In genomic region chr20:50790651-50791277, GRCh38 we compare ENCODE assay signal across 2 cellular contexts.
TF ChIP-seq lines count a peak whose summit lies in the region.

No MANE protein-coding gene starts in this region.

TF ChIP-seq in GM12891, 5 proteins besides CTCF, POLR2A, EP300 and RAD21:
- peak; percentile 63; the same call in 1 of the 2 replicates for TF ChIP-seq POLR2AphosphoS5 (IDR thresholded peaks at IDR 0.05; ENCODE audit: low read depth, low read length)
- TF ChIP-seq POU2F2 (IDR thresholded peaks at IDR 0.05; ENCODE audit: low read depth, low read length) = no peak
- TF ChIP-seq SPI1 (IDR thresholded peaks at IDR 0.05; ENCODE audit: low read depth, low read length) = no peak
- TF ChIP-seq PAX5 (IDR thresholded peaks at IDR 0.05; ENCODE audit: insufficient read depth, low read length, severe bottlenecking) = no peak

TF ChIP-seq in GM12878, 131 proteins besides CTCF, POLR2A, EP300 and RAD21 (continues in another document):
- no peak for TF ChIP-seq CREM (IDR thresholded peaks at IDR 0.05; ENCODE audit: low read depth)
- no peak for TF ChIP-seq RFX5 (IDR thresholded peaks at IDR 0.05; ENCODE audit: low read depth, low read length)
- no peak for TF ChIP-seq ZSCAN29 (IDR thresholded peaks at IDR 0.05)
- peak; percentile 43; the same call in 1 of the 2 replicates for TF ChIP-seq MXI1 (IDR thresholded peaks at IDR 0.05; ENCODE audit: low read depth, low read length)
- TF ChIP-seq HDGF (IDR thresholded peaks at IDR 0.05) = peak; percentile 54; the same call in 1 of the 2 replicates
- no peak for TF ChIP-seq MYB (IDR thresholded peaks at IDR 0.05; ENCODE audit: borderline replicate concordance, low read depth, low read length)
- TF ChIP-seq YY1 (IDR thresholded peaks at IDR 0.05; ENCODE audit: low read depth, low read length) = peak; percentile 84
- no peak for TF ChIP-seq ATF7 (IDR thresholded peaks at IDR 0.05; ENCODE audit: low read depth)
- no peak for TF ChIP-seq MTA3 (IDR thresholded peaks at IDR 0.05; ENCODE audit: borderline replicate concordance, low read length)
- peak; percentile 87 for TF ChIP-seq ZNF687 (IDR thresholded peaks at IDR 0.05)
- peak; percentile 70; the same call in 1 of the 2 replicates for TF ChIP-seq TAF1 (IDR thresholded peaks at IDR 0.05; ENCODE audit: borderline replicate concordance, low read depth, low read length)
- TF ChIP-seq SMC3 (IDR thresholded peaks at IDR 0.05; ENCODE audit: borderline replicate concordance, low read length) = peak; percentile 65
- TF ChIP-seq RB1 (IDR thresholded peaks at IDR 0.05; ENCODE audit: borderline replicate concordance) = peak; percentile 92; the same call in 1 of the 2 replicates
- peak; percentile 11; the same call in 1 of the 2 replicates for TF ChIP-seq PKNOX1 (IDR thresholded peaks at IDR 0.05)
- peak; percentile 37; the same call in 1 of the 2 replicates for TF ChIP-seq TCF12 (IDR thresholded peaks at IDR 0.05; ENCODE audit: low read depth, low read length)
- TF ChIP-seq FOXM1 (IDR thresholded peaks at IDR 0.05; ENCODE audit: low read depth, low read length) = no peak
- TF ChIP-seq CBFB (IDR thresholded peaks at IDR 0.05; ENCODE audit: low read depth) = 0 out of 2 replicates have a peak, but pooled peaks have one; percentile 31
- no peak for TF ChIP-seq TCF7 (IDR thresholded peaks at IDR 0.05; ENCODE audit: borderline replicate concordance)
- no peak for TF ChIP-seq RAD51 (IDR thresholded peaks at IDR 0.05)
- TF ChIP-seq GATAD2B (conservative IDR thresholded peaks at IDR 0.05; ENCODE audit: low read depth) = peak; percentile 82
- peak; percentile 28 for TF ChIP-seq KLF5 (IDR thresholded peaks at IDR 0.05; ENCODE audit: partially characterized antibody)
- TF ChIP-seq NR2C2 (IDR thresholded peaks at IDR 0.05; ENCODE audit: borderline replicate concordance, control insufficient read depth, insufficient read length, low read depth) = no peak
- TF ChIP-seq ZNF592 (IDR thresholded peaks at IDR 0.05) = peak; percentile 67; the same call in 1 of the 2 replicates
- peak; percentile 82 for TF ChIP-seq MEF2B (IDR thresholded peaks at IDR 0.05; ENCODE audit: partially characterized antibody, poor library complexity, severe bottlenecking)
- no peak for TF ChIP-seq SRF (IDR thresholded peaks at IDR 0.05; ENCODE audit: low read depth in 2 of 2, low read length in 2 of 2)
- TF ChIP-seq BCL3 (IDR thresholded peaks at IDR 0.05; ENCODE audit: borderline replicate concordance, insufficient read depth, low read depth, low read length, poor library complexity, severe bottlenecking) = no peak
- TF ChIP-seq PAX5 (IDR thresholded peaks at IDR 0.05; ENCODE audit: borderline replicate concordance, low read depth, low read length) = no peak
- TF ChIP-seq SMAD1 (IDR thresholded peaks at IDR 0.05; ENCODE audit: low read depth, partially characterized antibody) = no peak
- peak; percentile 93 for TF ChIP-seq BACH1 (IDR thresholded peaks at IDR 0.05; ENCODE audit: borderline replicate concordance)
- TF ChIP-seq ATF2 (IDR thresholded peaks at IDR 0.05; ENCODE audit: low read length) = no peak
- no peak for TF ChIP-seq USF1 (IDR thresholded peaks at IDR 0.05; ENCODE audit: borderline replicate concordance, extremely low read length, insufficient read depth, low read depth, low read length)
- TF ChIP-seq SUPT20H (IDR thresholded peaks at IDR 0.05; ENCODE audit: borderline replicate concordance, control insufficient read depth, low read depth, low read length) = no peak
- TF ChIP-seq DPF2 (IDR thresholded peaks at IDR 0.05) = peak; percentile 69; the same call in 1 of the 2 replicates
- peak; percentile 31 for TF ChIP-seq SP1 (IDR thresholded peaks at IDR 0.05; ENCODE audit: low read depth, low read length)
- TF ChIP-seq EED (IDR thresholded peaks at IDR 0.05; ENCODE audit: low read depth) = peak; percentile 64
- TF ChIP-seq NR2C1 (IDR thresholded peaks at IDR 0.05) = no peak
- peak; percentile 21; the same call in 1 of the 2 replicates for TF ChIP-seq NBN (IDR thresholded peaks at IDR 0.05)
- TF ChIP-seq STAT3 (IDR thresholded peaks at IDR 0.05; ENCODE audit: low read depth, low read length) = no peak
- peak in 1 of 2 experiments; percentile 50; a peak in 1 of 4 replicates for TF ChIP-seq BHLHE40 (IDR thresholded peaks at IDR 0.05; ENCODE audit: borderline replicate concordance in 1 of 2, low read depth in 2 of 2, low read length in 1 of 2)
- peak; percentile 53 for TF ChIP-seq RELA (IDR thresholded peaks at IDR 0.05; ENCODE audit: borderline replicate concordance, partially characterized antibody)
- TF ChIP-seq ZNF274 (IDR thresholded peaks at IDR 0.05; ENCODE audit: insufficient read depth, insufficient read length) = no peak
- TF ChIP-seq MLLT1 (IDR thresholded peaks at IDR 0.05) = no peak
- peak; percentile 82 for TF ChIP-seq IKZF1 (conservative IDR thresholded peaks at IDR 0.05)
- TF ChIP-seq ZNF207 (IDR thresholded peaks at IDR 0.05; ENCODE audit: borderline replicate concordance) = 0 out of 2 replicates have a peak, but pooled peaks have one; percentile 45
- peak; percentile 77; the same call in 1 of the 2 replicates for TF ChIP-seq LARP7 (IDR thresholded peaks at IDR 0.05)
- TF ChIP-seq CHD2 (IDR thresholded peaks at IDR 0.05; ENCODE audit: borderline replicate concordance, low read depth, low read length) = 0 out of 2 replicates have a peak, but pooled peaks have one; percentile 51
- TF ChIP-seq IRF3 (IDR thresholded peaks at IDR 0.05) = no peak
- no peak for TF ChIP-seq PML (IDR thresholded peaks at IDR 0.05; ENCODE audit: low read length)
